ENCODE assay signal across 8 cellular contexts in genomic region chr20:33662172-33662571, GRCh38. TPM values are rescaled to one million over a fixed set of nuclear protein-coding genes. Genes with fewer than 3 reads are reported as not detected.
DNase-seq lines count a peak whose midpoint lies in the region; ATAC-seq, FAIRE-seq and TF ChIP-seq lines count a peak whose summit lies in the region.

TSS of gene C20orf144 (plus strand) at chr20:33662327. CDS start at chr20:33662346, 19 bp downstream.

- H3K79me2 ChIP-seq in astrocyte (ENCODE audit: insufficient read depth, low read length) (no peaks in the 10 kb centered on the region), HepG2 (ENCODE audit: insufficient read depth, low read length) (peaks cover 8% of the 10 kb centered on the region)

- H3K4me3 ChIP-seq in astrocyte (ENCODE audit: insufficient read depth, low read depth, low read length) = peak within 1 kb of the TSS; percentile 75
- H3K4me3 ChIP-seq in HepG2 (replicated peaks in 1 of 3; ENCODE audit: insufficient read depth in 1 of 3, low read depth in 2 of 3, low read length in 3 of 3) = peak within 1 kb of the TSS; percentile 77 to 88 (median 87)
- peak within 1 kb of the TSS; percentile 57 to 75 for H3K4me3 ChIP-seq in testis

- TF ChIP-seq POLR2A in HepG2 (IDR thresholded peaks at IDR 0.05; ENCODE audit: insufficient read depth in 1 of 2, low read depth in 2 of 2, low read length in 2 of 2) (no peak; a peak in 1 of 4 replicates), testis (IDR thresholded peaks at IDR 0.05) (no peak)

- H3K27me3 Mint-ChIP-seq in activated CD4-positive, alpha-beta T cell treated with anti-CD3 and anti-CD28 coated beads, Interleukin-2, amount 10 ng/mL, durations not matched to agents 24 days and 14 days = no peaks in the 10 kb centered on the region
- no peaks in the 10 kb centered on the region for H3K27me3 Mint-ChIP-seq in astrocyte (ENCODE audit: low read depth, unreplicated experiment)

- no peak for TF ChIP-seq CTCF in astrocyte (IDR thresholded peaks at IDR 0.05; ENCODE audit: insufficient read depth, low read depth, low read length)
- no peak for TF ChIP-seq CTCF in HepG2 (CRISPR knock-in tag; IDR thresholded peaks at IDR 0.05)
- TF ChIP-seq CTCF in testis (IDR thresholded peaks at IDR 0.05) = no peak

- no peak for FAIRE-seq in astrocyte (lab: Jason Lieb, UNC)
- FAIRE-seq in HepG2 (lab: Jason Lieb, UNC) = no peak

- DNase-seq in activated CD4-positive, alpha-beta T cell treated with anti-CD3 and anti-CD28 coated beads, Interleukin-2, amount 10 ng/mL, durations not matched to agents 24 days and 14 days = no peak
- no peak for DNase-seq in activated CD4-positive, alpha-beta T cell treated with anti-CD3 and anti-CD28 coated beads for 1 hour
- DNase-seq in astrocyte (ENCODE audit: low read depth) = no peak
- DNase-seq in HepG2 (ENCODE audit: low spot score) = no peak
- DNase-seq in testis = no peak
- no peak for DNase-seq in GM19238 (ENCODE audit: insufficient read length, low spot score)
- no peak for DNase-seq in OCI-M2 (lab: John Stamatoyannopoulos, UW; ENCODE audit: unreplicated experiment)
- DNase-seq in NCI-H1930 (lab: John Stamatoyannopoulos, UW) = no peak

- peak within 1 kb of the TSS; percentile 86 for H3K27ac Mint-ChIP-seq in activated CD4-positive, alpha-beta T cell treated with anti-CD3 and anti-CD28 coated beads, Interleukin-2, amount 10 ng/mL, durations not matched to agents 24 days and 14 days
- peak within 1 kb of the TSS; percentile 34 for H3K27ac Mint-ChIP-seq in astrocyte (ENCODE audit: unreplicated experiment)

- no peaks in the 10 kb centered on the region for H4K20me1 ChIP-seq in astrocyte (ENCODE audit: insufficient read depth, low read length)
- H4K20me1 ChIP-seq in HepG2 (ENCODE audit: insufficient read depth, low read length) = no peaks in the 10 kb centered on the region

- H3K9ac ChIP-seq in astrocyte (ENCODE audit: low read length) = peak within 1 kb of the TSS; percentile 86
- peak within 1 kb of the TSS; percentile 80 for H3K9ac ChIP-seq in HepG2 (ENCODE audit: insufficient read depth, low read depth, low read length)

- TF ChIP-seq EP300 in HepG2 (IDR thresholded peaks at IDR 0.05; ENCODE audit: low read depth in 2 of 2, low read length in 2 of 2) (no peak), HepG2 (CRISPR knock-in tag; IDR thresholded peaks at IDR 0.05; ENCODE audit: borderline replicate concordance) (no peak)

- H3K4me2 ChIP-seq in astrocyte (ENCODE audit: low read length) (peak within 1 kb of the TSS; percentile 91), HepG2 (ENCODE audit: low read depth, low read length) (peak within 1 kb of the TSS; percentile 98)

- H3K36me3 ChIP-seq in astrocyte (ENCODE audit: insufficient read depth, low read length) (no peaks in the 10 kb centered on the region), HepG2 (replicated peaks in 1 of 2; ENCODE audit: control insufficient read depth in 1 of 2, insufficient read depth in 2 of 2, low read length in 2 of 2) (peaks cover 39 to 42% of the 10 kb centered on the region in 2 experiments), testis (ENCODE audit: low read depth, missing control alignments) (no peaks in the 10 kb centered on the region)

- peaks cover 27% of the 10 kb centered on the region for H3K4me1 Mint-ChIP-seq in activated CD4-positive, alpha-beta T cell treated with anti-CD3 and anti-CD28 coated beads, Interleukin-2, amount 10 ng/mL, durations not matched to agents 24 days and 14 days
- peaks cover 20% of the 10 kb centered on the region for H3K4me1 Mint-ChIP-seq in astrocyte (ENCODE audit: low read depth, unreplicated experiment)

- H3K4me1 ChIP-seq in astrocyte (ENCODE audit: insufficient read depth, low read length) (peaks cover 12% of the 10 kb centered on the region), HepG2 (ENCODE audit: insufficient read depth, low read length) (peaks cover 28% of the 10 kb centered on the region), testis (peaks cover 19% of the 10 kb centered on the region)

- TF ChIP-seq RAD21 in HepG2 (CRISPR knock-in tag; IDR thresholded peaks at IDR 0.05) = no peak

- POLR2A ChIA-PET in HepG2 (lab: Yijun Ruan, JAX) = interaction anchor here (2.0 kb wide), 1 partner anchor 8 kb away, joined by 24 read pairs; no protein-coding TSS in a partner anchor

- BruUV-seq in HepG2 (replicated peaks; lab: Mats Ljungman, UMichigan) = no TSS peak

- in situ Hi-C loops in HepG2 (cut with HindIII; ENCODE audit: extremely low pct_ligation_motif_present, low pct_unique_long_range_greater_than_20kb) = no loop called here

- 98% methylated on average over 10 of the region's 10 CpGs for WGBS in HepG2 (ENCODE audit: low lambda C conversion rate)
- WGBS in testis, 2 donors = 81 to 90% methylated on average over 5 to 10 of the region's 10 CpGs

- H3K9me3 Mint-ChIP-seq in activated CD4-positive, alpha-beta T cell treated with anti-CD3 and anti-CD28 coated beads, Interleukin-2, amount 10 ng/mL, durations not matched to agents 24 days and 14 days = no peaks in the 10 kb centered on the region
- H3K9me3 Mint-ChIP-seq in astrocyte (ENCODE audit: unreplicated experiment) = no peaks in the 10 kb centered on the region

- peak within 1 kb of the TSS; percentile 97 for H2AFZ ChIP-seq in astrocyte (ENCODE audit: low read depth, low read length)
- no peak within 1 kb of the TSS for H2AFZ ChIP-seq in HepG2 (ENCODE audit: low read length)

- H3K4me3 Mint-ChIP-seq in activated CD4-positive, alpha-beta T cell treated with anti-CD3 and anti-CD28 coated beads, Interleukin-2, amount 10 ng/mL, durations not matched to agents 24 days and 14 days = peak within 1 kb of the TSS; percentile 87
- H3K4me3 Mint-ChIP-seq in astrocyte (ENCODE audit: unreplicated experiment) = peak within 1 kb of the TSS; percentile 82

- H3K27ac ChIP-seq in astrocyte (ENCODE audit: low read depth, low read length) = no peak within 1 kb of the TSS
- peak within 1 kb of the TSS; percentile 65 for H3K27ac ChIP-seq in HepG2 (ENCODE audit: extremely low read length, insufficient read depth, low read length)
- H3K27ac ChIP-seq in testis = peak within 1 kb of the TSS; percentile 72 to 75

- H3K9me3 ChIP-seq in astrocyte (ENCODE audit: insufficient read depth, low read depth, low read length) (no peaks in the 10 kb centered on the region), HepG2 (ENCODE audit: low read length) (no peaks in the 10 kb centered on the region), testis (no peaks in the 10 kb centered on the region)

- ATAC-seq in HepG2 = no peak

- CTCF ChIA-PET in HepG2 (lab: Yijun Ruan, JAX; ENCODE audit: low intra/inter-chr PET ratio, low total read pairs) = no interaction called here

- intact Hi-C loops in activated CD4-positive, alpha-beta T cell treated with anti-CD3 and anti-CD28 coated beads, Interleukin-2, amount 10 ng/mL, durations not matched to agents 24 days and 14 days (cut with micrococcal nuclease) = loop anchor here (2.0 kb wide), 2 partner anchors 25 to 69 kb away; partner anchors contain the start of genes E2F1 and ZNF341
- intact Hi-C loops in HepG2 (cut with micrococcal nuclease; ENCODE audit: unreplicated experiment) (loop anchor here (5.0 kb wide), 1 partner anchor 260 kb away; the partner anchor contains the start of gene CDK5RAP1), testis (cut with DNase I; ENCODE audit: low total_unique reads) (no loop called here)

- no peaks in the 10 kb centered on the region for H3K36me3 Mint-ChIP-seq in activated CD4-positive, alpha-beta T cell treated with anti-CD3 and anti-CD28 coated beads, Interleukin-2, amount 10 ng/mL, durations not matched to agents 24 days and 14 days (ENCODE audit: low read depth)
- no peaks in the 10 kb centered on the region for H3K36me3 Mint-ChIP-seq in astrocyte (ENCODE audit: low read depth, unreplicated experiment)

- H3K27me3 ChIP-seq in astrocyte (ENCODE audit: insufficient read depth, low read length) (no peaks in the 10 kb centered on the region), HepG2 (ENCODE audit: control insufficient read depth in 1 of 2, insufficient read depth in 2 of 2, low read length in 2 of 2) (no peaks in the 10 kb centered on the region; a peak in 1 of 5 replicates), testis (no peaks in the 10 kb centered on the region)

TF ChIP-seq in HepG2, 621 proteins besides CTCF, POLR2A, EP300 and RAD21 (continues in another document):
- TF ChIP-seq ASH2L (IDR thresholded peaks at IDR 0.05; ENCODE audit: insufficient read length, low read depth, low read length) (no peak), ZFP37 (CRISPR knock-in tag; IDR thresholded peaks at IDR 0.05; ENCODE audit: borderline replicate concordance) (no peak)

RNA-seq across cellular contexts. Expression of gene C20orf144, which starts in this region (rescaled TPM):
- 0.16 and 0.26 TPM in 2 replicates for total RNA-seq in activated CD4-positive, alpha-beta T cell treated with anti-CD3 and anti-CD28 coated beads, Interleukin-2, amount 10 ng/mL, durations not matched to agents 24 days and 14 days
- total RNA-seq in astrocyte = 0.16 TPM in 1 of 2 replicates, not detected in the other
- total RNA-seq in HepG2 (2016; rRNA removed; fragmentation: Illumina TruSeq; extraction: Trizol) = 0.09 and 0.14 TPM in 2 replicates
- 0.30 and 0.35 TPM in 2 replicates for total RNA-seq in HepG2 (2016; cell fraction: cytosol; rRNA removed; fragmentation: Illumina TruSeq; extraction: Trizol; ENCODE audit: low read depth)
- total RNA-seq in HepG2 (2016; cell fraction: insoluble cytoplasmic fraction; rRNA removed; fragmentation: Illumina TruSeq; extraction: Trizol) = 0.11 TPM in 1 of 2 replicates, not detected in the other
- 0.37 and 0.38 TPM in 2 replicates for total RNA-seq in HepG2 (2016; cell fraction: membrane; rRNA removed; fragmentation: Illumina TruSeq; extraction: Trizol)
- 0.31 and 0.37 TPM in 2 replicates for total RNA-seq in HepG2 (2016; cell fraction: nucleus; rRNA removed; fragmentation: Illumina TruSeq; extraction: Trizol)
- 0.16 TPM in 2 replicates for polyA plus RNA-seq in HepG2 (2011; rRNA removed)
- polyA plus RNA-seq in HepG2 (2011; cell fraction: cytosol; rRNA removed) = 0.17 and 0.29 TPM in 2 replicates
- polyA plus RNA-seq in HepG2 (2011; cell fraction: nucleus; rRNA removed) = 0.18 and 0.24 TPM in 2 replicates
- 0.21 and 0.32 TPM in 2 replicates for polyA plus RNA-seq in HepG2 (2012)
- polyA plus RNA-seq in HepG2 (2016; cell fraction: cytosol; fragmentation: Illumina TruSeq; extraction: Trizol; ENCODE audit: low read depth) = 0.12 and 0.15 TPM in 2 replicates
- polyA plus RNA-seq in HepG2 (2016; cell fraction: insoluble cytoplasmic fraction; fragmentation: Illumina TruSeq; extraction: Trizol; ENCODE audit: low read depth) = 0.20 and 0.21 TPM in 2 replicates
- 0.27 and 0.39 TPM in 2 replicates for polyA plus RNA-seq in HepG2 (2016; cell fraction: membrane; fragmentation: Illumina TruSeq; extraction: Trizol; ENCODE audit: low read depth)
- polyA plus RNA-seq in HepG2 (2016; cell fraction: nucleus; fragmentation: Illumina TruSeq; extraction: Trizol; ENCODE audit: insufficient read depth, low read depth) = not detected in 2 replicates
- 0.58 TPM in 1 of 2 replicates, not detected in the other for polyA minus RNA-seq in HepG2 (2011; rRNA and poly(A)+ RNA removed; ENCODE audit: low replicate concordance)
- not detected in 2 replicates for polyA minus RNA-seq in HepG2 (2011; cell fraction: cytosol; rRNA and poly(A)+ RNA removed)
- 0.26 TPM in 1 of 2 replicates, not detected in the other for polyA minus RNA-seq in HepG2 (2011; cell fraction: nucleus; rRNA and poly(A)+ RNA removed)
- 100 to 1,000 TPM in 1 of 2 donors, 10 to 100 TPM in 1; 40.0 to 119 TPM for total RNA-seq in testis
- 128 TPM for polyA plus RNA-seq in testis (ENCODE audit: insufficient read depth, low read depth, low replicate concordance)

Comparison
In these comparisons a context has a peak if more than half of its experiments do, and no peak if none do; other contexts are left out.
1. RNA of gene C20orf144 (total RNA-seq): 40.0 to 119 TPM in testis; 0.16 to 0.26 TPM in activated CD4-positive, alpha-beta T cell treated with anti-CD3 and anti-CD28 coated beads, Interleukin-2, amount 10 ng/mL, durations not matched to agents 24 days and 14 days, 0.16 TPM in astrocyte and 0.09 to 0.38 TPM in HepG2; every median in the first group is over 10 times any median in the second.
2. RNA of gene C20orf144 (polyA plus RNA-seq): 128 TPM in testis (single experiment); 0.12 to 0.39 TPM in HepG2; every median in the first group is over 10 times any median in the second.
3. Peak in every context shown above with its lines, with median percentiles within 50 percentile points of each other: H3K4me3 ChIP-seq.